In genomic region chr20:7308163-7308562, GRCh38 we compare ENCODE assay signal across 17 cellular contexts.
"Had no signal": no experiment of that assay in that cellular context is flagged by ENCODE, and none has a peak within 500 bp of the region (broad histone marks: within the 10 kb centered on the region; RNA-seq: fewer than 3 reads in every experiment).

No MANE protein-coding gene starts in this region.

- ATAC-seq: effector memory CD8-positive, alpha-beta T cell; left ventricle myocardium superior; lower lobe of right lung; natural killer cell treated with Interleukin-12 subunit alpha and Interleukin-12 subunit beta and Interleukin-15 and Interleukin-18, amount 100 ng/mL, for 72 hours; sciatic nerve; stimulated activated effector memory CD8-positive, alpha-beta T cell treated with anti-CD3 and anti-CD28 coated beads, Interleukin-12 subunit alpha, Interleukin-12 subunit beta, amount 100 ng/mL, for 72 hours had no signal

- H3K36me3 ChIP-seq: esophagus squamous epithelium, lower lobe of right lung, prostate gland, right atrium auricular region, stomach, thyroid gland had no signal

- H3K4me3 ChIP-seq: esophagus squamous epithelium, lower lobe of right lung, prostate gland, right atrium auricular region, stomach, thyroid gland had no signal

- DNase-seq: cortex of kidney; effector memory CD8-positive, alpha-beta T cell; esophagus squamous epithelium; head of caudate nucleus; left ventricle myocardium superior; lower lobe of right lung; stimulated activated CD4-positive, alpha-beta T cell treated with anti-CD3 and anti-CD28 coated beads, Interleukin-2, amount 100 ng/mL, for 24 hours; stimulated activated CD4-positive, alpha-beta T cell treated with anti-CD3 and anti-CD28 coated beads, Interleukin-4, amount 100 ng/mL, for 24 hours; stimulated activated naive CD4-positive, alpha-beta T cell treated with Interleukin-2 at 50 U/mL for 16 hours; stomach; thyroid gland had no signal

- H3K4me1 ChIP-seq: esophagus squamous epithelium, lower lobe of right lung, prostate gland, right atrium auricular region, stomach, thyroid gland had no signal

- FAIRE-seq: keratinocyte had no signal

- H3K9me3 ChIP-seq: esophagus squamous epithelium, lower lobe of right lung, prostate gland, right atrium auricular region, stomach, thyroid gland had no signal

- H3K27ac ChIP-seq: esophagus squamous epithelium, lower lobe of right lung, prostate gland, right atrium auricular region, stomach, thyroid gland had no signal

- H3K27me3 ChIP-seq: esophagus squamous epithelium, right atrium auricular region, stomach, thyroid gland had no signal
